In the genomic region with DNA sequence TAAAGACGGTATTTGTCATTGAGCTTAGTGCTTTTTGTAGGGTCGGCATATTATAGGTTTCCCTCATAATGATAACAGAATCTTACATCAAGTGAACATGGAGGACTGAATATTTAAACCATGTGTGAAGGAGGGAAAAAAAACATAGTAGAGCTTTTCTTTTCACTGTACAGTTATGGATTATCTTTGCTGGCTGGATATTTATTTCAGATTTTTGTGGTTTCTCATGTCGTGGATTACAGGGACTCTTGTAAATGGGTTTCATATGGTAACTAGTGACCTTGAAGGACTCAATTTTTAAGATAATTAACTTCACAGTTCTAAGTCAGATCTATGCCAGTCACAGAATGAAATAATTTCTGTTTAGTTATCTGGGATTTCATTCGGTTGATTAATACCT, we compare ENCODE assay signal across 15 cellular contexts.
"Had no signal": no experiment of that assay in that cellular context is flagged by ENCODE, and none has a peak within 500 bp of the region (broad histone marks: within the 10 kb centered on the region; RNA-seq: fewer than 3 reads in every experiment).

No MANE protein-coding gene starts in this region.

- H3K4me3 ChIP-seq: coronary artery, dorsolateral prefrontal cortex, hepatocyte had no signal

- H3K27me3 ChIP-seq: dorsolateral prefrontal cortex, hepatocyte had no signal

- H3K9me3 Mint-ChIP-seq: naive thymus-derived CD4-positive, alpha-beta T cell had no signal

- ATAC-seq: esophagus mucosa; naive thymus-derived CD4-positive, alpha-beta T cell; sciatic nerve had no signal

- H3K27ac ChIP-seq: coronary artery, dorsolateral prefrontal cortex, hepatocyte had no signal

- H3K79me2 ChIP-seq: hepatocyte had no signal

- H3K27ac Mint-ChIP-seq: naive thymus-derived CD4-positive, alpha-beta T cell; nephron progenitor cell had no signal

- H3K4me2 ChIP-seq: hepatocyte had no signal

- H3K4me1 Mint-ChIP-seq: naive thymus-derived CD4-positive, alpha-beta T cell had no signal

- DNase-seq: dorsolateral prefrontal cortex; effector memory CD4-positive, alpha-beta T cell; foreskin melanocyte; head of caudate nucleus; kidney glomerular epithelial cell; naive thymus-derived CD4-positive, alpha-beta T cell; nephron progenitor cell; posterior cingulate gyrus; stimulated activated CD4-positive, alpha-beta T cell treated with anti-CD3 and anti-CD28 coated beads, Interleukin-2, amount 100 ng/mL, for 48 hours; stimulated activated naive CD4-positive, alpha-beta T cell treated with Interleukin-2 at 50 U/mL for 16 hours; trophoblast cell had no signal

- H2AFZ ChIP-seq: hepatocyte had no signal

- H3K4me3 Mint-ChIP-seq: naive thymus-derived CD4-positive, alpha-beta T cell; nephron progenitor cell had no signal
